15 cellular contexts compared by ENCODE assay signal in the genomic region with DNA sequence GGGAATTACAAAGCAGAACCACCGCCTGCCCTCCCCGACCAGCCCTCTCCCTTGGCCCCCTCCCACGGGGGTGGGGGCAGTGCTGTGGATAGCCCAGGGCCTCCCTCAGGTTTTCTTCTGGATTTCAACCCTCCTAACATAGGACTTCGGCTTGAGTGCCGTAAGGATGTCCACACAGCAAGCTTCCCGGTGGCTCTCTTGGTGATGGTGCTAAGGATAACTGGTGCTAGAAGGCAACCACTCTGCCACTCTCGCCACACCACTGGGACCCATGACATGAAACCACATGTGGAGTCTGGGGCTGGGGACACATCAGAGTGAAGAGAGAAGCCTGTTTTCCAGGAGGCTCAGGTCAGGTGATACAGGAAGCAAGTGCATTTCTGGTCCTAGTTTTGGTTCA. TPM values are rescaled to one million over a fixed set of nuclear protein-coding genes. Genes with fewer than 3 reads are reported as not detected.
A peak's percentile ranks its signal among the peaks of the same experiment; 100 is the strongest.
DNase-seq lines count a peak whose midpoint lies in the region; ATAC-seq and TF ChIP-seq lines count a peak whose summit lies in the region.
"Had no signal": no experiment of that assay in that cellular context is flagged by ENCODE, and none has a peak within 500 bp of the region (broad histone marks: within the 10 kb centered on the region; RNA-seq: fewer than 3 reads in every experiment).

No MANE protein-coding gene starts in this region.

- H3K9me3 ChIP-seq in right atrium auricular region (no peaks in the 10 kb centered on the region), right cardiac atrium (ENCODE audit: control insufficient read depth, low read length) (no peaks in the 10 kb centered on the region)
- H3K9me3 ChIP-seq: BLaER1, Caco-2, HAP-1 had no signal

- peak; percentile 6 for DNase-seq in activated naive CD8-positive, alpha-beta T cell treated with anti-CD3 and anti-CD28 coated beads, Interleukin-2, amount 10 ng/mL, durations not matched to agents 7 days and 5 days
- no peak for DNase-seq in activated naive CD8-positive, alpha-beta T cell treated with anti-CD3 and anti-CD28 coated beads, Interleukin-2, amount 50 U/mL, for 24 hours
- DNase-seq in right atrium auricular region (ENCODE audit: low spot score): no peak
- DNase-seq in right cardiac atrium: no peak
- DNase-seq in sciatic nerve (ENCODE audit: low spot score): peak; percentile 44
- DNase-seq in NCI-H69 (lab: John Stamatoyannopoulos, UW): no peak
- DNase-seq: 8988T; AML-193; Caco-2; CD8-positive, alpha-beta memory T cell; DND-41; GDM1 had no signal

- no peak overlapping the region for H3K4me3 ChIP-seq in right atrium auricular region
- H3K4me3 ChIP-seq in right cardiac atrium (ENCODE audit: low read length): no peak overlapping the region
- H3K4me3 ChIP-seq: BLaER1, HAP-1 had no signal

- H3K4me1 Mint-ChIP-seq in activated naive CD8-positive, alpha-beta T cell treated with anti-CD3 and anti-CD28 coated beads, Interleukin-2, amount 10 ng/mL, durations not matched to agents 7 days and 5 days: no peaks in the 10 kb centered on the region
- no peaks in the 10 kb centered on the region for H3K4me1 Mint-ChIP-seq in activated naive CD8-positive, alpha-beta T cell treated with anti-CD3 and anti-CD28 coated beads, Interleukin-2, amount 50 U/mL, for 24 hours
- H3K4me1 Mint-ChIP-seq: CD8-positive, alpha-beta memory T cell had no signal

- H3K36me3 Mint-ChIP-seq in activated naive CD8-positive, alpha-beta T cell treated with anti-CD3 and anti-CD28 coated beads, Interleukin-2, amount 10 ng/mL, durations not matched to agents 7 days and 5 days: no peaks in the 10 kb centered on the region
- H3K36me3 Mint-ChIP-seq in activated naive CD8-positive, alpha-beta T cell treated with anti-CD3 and anti-CD28 coated beads, Interleukin-2, amount 50 U/mL, for 24 hours (ENCODE audit: low read depth): no peaks in the 10 kb centered on the region
- H3K36me3 Mint-ChIP-seq: CD8-positive, alpha-beta memory T cell had no signal

- 78% methylated on average over 7 of the region's 7 CpGs for WGBS in right cardiac atrium

- peaks cover 6% of the 10 kb centered on the region for H3K36me3 ChIP-seq in right atrium auricular region
- H3K36me3 ChIP-seq: BLaER1, HAP-1 had no signal

- H3K27ac Mint-ChIP-seq in activated naive CD8-positive, alpha-beta T cell treated with anti-CD3 and anti-CD28 coated beads, Interleukin-2, amount 10 ng/mL, durations not matched to agents 7 days and 5 days: no peak overlapping the region
- H3K27ac Mint-ChIP-seq in activated naive CD8-positive, alpha-beta T cell treated with anti-CD3 and anti-CD28 coated beads, Interleukin-2, amount 50 U/mL, for 24 hours: no peak overlapping the region
- H3K27ac Mint-ChIP-seq: CD8-positive, alpha-beta memory T cell had no signal

- POLR2A ChIA-PET in activated naive CD8-positive, alpha-beta T cell treated with anti-CD3 and anti-CD28 coated beads, Interleukin-2, amount 10 ng/mL, durations not matched to agents 7 days and 5 days (lab: Charles Lee): no interaction called here

- no peaks in the 10 kb centered on the region for H3K27me3 Mint-ChIP-seq in activated naive CD8-positive, alpha-beta T cell treated with anti-CD3 and anti-CD28 coated beads, Interleukin-2, amount 10 ng/mL, durations not matched to agents 7 days and 5 days
- H3K27me3 Mint-ChIP-seq in activated naive CD8-positive, alpha-beta T cell treated with anti-CD3 and anti-CD28 coated beads, Interleukin-2, amount 50 U/mL, for 24 hours: peaks cover 5% of the 10 kb centered on the region

- H3K27me3 ChIP-seq in right atrium auricular region (no peaks in the 10 kb centered on the region), right cardiac atrium (ENCODE audit: control insufficient read depth, insufficient read depth) (no peaks in the 10 kb centered on the region)
- H3K27me3 ChIP-seq: BLaER1 had no signal

- H3K27ac ChIP-seq in right atrium auricular region (peak overlapping the region; percentile 83 to 92), right cardiac atrium (ENCODE audit: low read length) (no peak overlapping the region)
- H3K27ac ChIP-seq: BLaER1 had no signal

- intact Hi-C loops in right cardiac atrium (cut with DNase I) (no loop called here), sciatic nerve (cut with DNase I) (no loop called here)

- no peak overlapping the region for H3K4me3 Mint-ChIP-seq in activated naive CD8-positive, alpha-beta T cell treated with anti-CD3 and anti-CD28 coated beads, Interleukin-2, amount 10 ng/mL, durations not matched to agents 7 days and 5 days
- no peak overlapping the region for H3K4me3 Mint-ChIP-seq in activated naive CD8-positive, alpha-beta T cell treated with anti-CD3 and anti-CD28 coated beads, Interleukin-2, amount 50 U/mL, for 24 hours
- H3K4me3 Mint-ChIP-seq: CD8-positive, alpha-beta memory T cell had no signal

- no peaks in the 10 kb centered on the region for H3K9me3 Mint-ChIP-seq in activated naive CD8-positive, alpha-beta T cell treated with anti-CD3 and anti-CD28 coated beads, Interleukin-2, amount 10 ng/mL, durations not matched to agents 7 days and 5 days
- H3K9me3 Mint-ChIP-seq in activated naive CD8-positive, alpha-beta T cell treated with anti-CD3 and anti-CD28 coated beads, Interleukin-2, amount 50 U/mL, for 24 hours: no peaks in the 10 kb centered on the region
- H3K9me3 Mint-ChIP-seq: CD8-positive, alpha-beta memory T cell had no signal

- H3K4me1 ChIP-seq in right atrium auricular region: peaks cover 0 to 44% of the 10 kb centered on the region in 2 donors
- peaks cover 5% of the 10 kb centered on the region for H3K4me1 ChIP-seq in right cardiac atrium (ENCODE audit: control insufficient read depth, insufficient read depth, low read length)
- H3K4me1 ChIP-seq: Caco-2, HAP-1 had no signal

- no peak for TF ChIP-seq CTCF in right atrium auricular region (IDR thresholded peaks at IDR 0.05)

- ATAC-seq in activated naive CD8-positive, alpha-beta T cell treated with anti-CD3 and anti-CD28 coated beads, Interleukin-2, amount 10 ng/mL, durations not matched to agents 7 days and 5 days (ENCODE audit: low read depth): no peak
- no peak for ATAC-seq in activated naive CD8-positive, alpha-beta T cell treated with anti-CD3 and anti-CD28 coated beads, Interleukin-2, amount 50 U/mL, for 24 hours
- ATAC-seq in right cardiac atrium: no peak
- no peak for ATAC-seq in sciatic nerve
- no peak for ATAC-seq in HG02938 (IDR thresholded peaks at IDR 0.05; ENCODE audit: unreplicated experiment)

RNA-seq across cellular contexts. Expression of a gene that starts 35.4 kb away (rescaled TPM):
- total RNA-seq in activated naive CD8-positive, alpha-beta T cell treated with anti-CD3 and anti-CD28 coated beads, Interleukin-2, amount 10 ng/mL, durations not matched to agents 7 days and 5 days: under 1 TPM; 0.28 to 0.53 TPM
- total RNA-seq in right atrium auricular region (100 to 1,000 TPM; 102 to 118 TPM), right cardiac atrium (100 to 1,000 TPM; 131 to 202 (median 142) TPM), sciatic nerve (2.7 TPM)
- polyA plus RNA-seq in right cardiac atrium: 69.0 TPM
- polyA plus RNA-seq: CD8-positive, alpha-beta memory T cell had no signal

Comparison
In these comparisons a context has a peak if more than half of its experiments do, and no peak if none do; other contexts are left out.
1. DNase-seq: peak in activated naive CD8-positive, alpha-beta T cell treated with anti-CD3 and anti-CD28 coated beads, Interleukin-2, amount 10 ng/mL, durations not matched to agents 7 days and 5 days (single experiment) and sciatic nerve (single experiment); none in activated naive CD8-positive, alpha-beta T cell treated with anti-CD3 and anti-CD28 coated beads, Interleukin-2, amount 50 U/mL, for 24 hours (single experiment), right atrium auricular region (single experiment), right cardiac atrium (0 of 3) and NCI-H69 (single experiment).
2. RNA of a gene that starts 35.4 kb away (total RNA-seq): 131 to 202 TPM in right cardiac atrium and 102 to 118 TPM in right atrium auricular region; 2.7 TPM in sciatic nerve (single experiment) and 0.28 to 0.53 TPM in activated naive CD8-positive, alpha-beta T cell treated with anti-CD3 and anti-CD28 coated beads, Interleukin-2, amount 10 ng/mL, durations not matched to agents 7 days and 5 days; every median in the first group is over 10 times any median in the second.